Comparison of ENCODE assay signal across 14 cellular contexts in genomic region chr3:193134895-193135294, GRCh38.
A peak's percentile ranks its signal among the peaks of the same experiment; 100 is the strongest.
DNase-seq lines count a peak whose midpoint lies in the region; ATAC-seq, FAIRE-seq and TF ChIP-seq lines count a peak whose summit lies in the region.
"Had no signal": no experiment of that assay in that cellular context is flagged by ENCODE, and none has a peak within 500 bp of the region (broad histone marks: within the 10 kb centered on the region; RNA-seq: fewer than 3 reads in every experiment).

No MANE protein-coding gene starts in this region.

- no peak for ATAC-seq in HG02571 (IDR thresholded peaks at IDR 0.05; ENCODE audit: unreplicated experiment)

- peaks cover 14% of the 10 kb centered on the region for H3K9me3 Mint-ChIP-seq in mesothelial cell of epicardium

- H3K27ac Mint-ChIP-seq in mesothelial cell of epicardium, result no peak overlapping the region
- H3K27ac Mint-ChIP-seq: activated naive CD8-positive, alpha-beta T cell had no signal

- TF ChIP-seq CTCF in mesothelial cell of epicardium (IDR thresholded peaks at IDR 0.05; ENCODE audit: unreplicated experiment), result no peak

- no peaks in the 10 kb centered on the region for H3K36me3 Mint-ChIP-seq in mesothelial cell of epicardium
- H3K36me3 Mint-ChIP-seq: activated naive CD8-positive, alpha-beta T cell had no signal

- no peak for FAIRE-seq in GM19239 (lab: Jason Lieb, UNC)
- FAIRE-seq: endometrium had no signal

- DNase-seq in EH (ENCODE audit: low read depth), result peak; percentile 86
- peak; percentile 8 for DNase-seq in NCI-H1694 treated with DMSO at 0.1 percent for 48 hours (lab: John Stamatoyannopoulos, UW)
- DNase-seq in epidermal melanocyte (ENCODE audit: insufficient read length, low spot score), result peak; percentile 52
- peak; percentile 64 for DNase-seq in non-pigmented ciliary epithelial cell (ENCODE audit: low read depth)
- no peak for DNase-seq in activated CD4-positive, alpha-beta T cell treated with anti-CD3 and anti-CD28 coated beads for 1 hour
- DNase-seq in mesothelial cell of epicardium (ENCODE audit: low spot score in 2 of 2, unreplicated experiment in 2 of 2), result no peak
- DNase-seq in GM19239 (ENCODE audit: insufficient read length, low spot score), result no peak
- DNase-seq: activated CD4-positive, alpha-beta T cell treated with anti-CD3 and anti-CD28 coated beads for 4 hours; mesendoderm; SHP77 treated with DMSO at 0.1 percent for 48 hours; spleen had no signal

- H3K4me1 Mint-ChIP-seq in mesothelial cell of epicardium, result peaks cover 18% of the 10 kb centered on the region

- peaks cover 3% of the 10 kb centered on the region for H3K27me3 Mint-ChIP-seq in mesothelial cell of epicardium (ENCODE audit: low read depth)

- H3K4me3 Mint-ChIP-seq in mesothelial cell of epicardium, result no peak overlapping the region
- H3K4me3 Mint-ChIP-seq: activated naive CD8-positive, alpha-beta T cell had no signal

Comparison
In these comparisons a context has a peak if more than half of its experiments do, and no peak if none do; other contexts are left out.
1. DNase-seq: peak in EH (single experiment), NCI-H1694 treated with DMSO at 0.1 percent for 48 hours (single experiment), epidermal melanocyte (single experiment) and non-pigmented ciliary epithelial cell (single experiment); none in activated CD4-positive, alpha-beta T cell treated with anti-CD3 and anti-CD28 coated beads for 1 hour (single experiment), mesothelial cell of epicardium (0 of 2) and GM19239 (single experiment).